ENCODE assay signal across 10 cellular contexts in the genomic region with DNA sequence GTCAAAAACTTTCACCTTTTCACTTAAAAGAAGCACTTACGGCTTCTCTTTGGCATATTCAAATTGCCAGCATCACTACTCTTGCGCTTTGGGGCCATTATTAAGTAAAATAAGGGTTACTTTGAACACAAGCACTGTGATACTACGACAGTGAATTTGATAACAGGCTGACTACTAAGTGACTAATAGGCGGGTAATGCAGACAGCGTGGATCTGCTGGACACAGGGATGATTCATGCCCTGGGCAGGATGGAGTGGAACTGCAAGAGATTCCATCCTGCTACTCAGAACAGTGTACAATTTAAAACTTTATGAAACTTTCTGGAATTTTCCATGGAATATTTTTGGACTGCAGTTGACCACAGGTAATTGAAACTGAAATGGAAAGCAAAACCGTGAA. TPM values are rescaled to one million over a fixed set of nuclear protein-coding genes. Genes with fewer than 3 reads are reported as not detected.
DNase-seq lines count a peak whose midpoint lies in the region; ATAC-seq and TF ChIP-seq lines count a peak whose summit lies in the region.
"Had no signal": no experiment of that assay in that cellular context is flagged by ENCODE, and none has a peak within 500 bp of the region (broad histone marks: within the 10 kb centered on the region; RNA-seq: fewer than 3 reads in every experiment).

No MANE protein-coding gene starts in this region.

- DNase-seq in H4 (ENCODE audit: low spot score) (peak; percentile 68), SW480 (ENCODE audit: low spot score) (peak; percentile 60), foreskin keratinocyte (peak; percentile 86 to 91), smooth muscle cell of the brain vasculature (ENCODE audit: low read depth, low spot score) (peak; percentile 73), midbrain (lab: John Stamatoyannopoulos, UW) (no peak)
- DNase-seq: stimulated activated CD4-positive, alpha-beta T cell treated with anti-CD3 and anti-CD28 coated beads, Interleukin-15, amount 100 ng/mL, for 24 hours; thyroid gland had no signal

- no peak for TF ChIP-seq CTCF in foreskin keratinocyte (conservative IDR thresholded peaks at IDR 0.05)

- peaks cover 14% of the 10 kb centered on the region for H3K4me1 ChIP-seq in foreskin keratinocyte

- no peaks in the 10 kb centered on the region for H3K27me3 ChIP-seq in foreskin keratinocyte
- H3K27me3 ChIP-seq: thyroid gland had no signal

- H3K27ac ChIP-seq in foreskin keratinocyte, result peak overlapping the region; percentile 21
- H3K27ac ChIP-seq: thyroid gland had no signal

- ATAC-seq in foreskin keratinocyte (peak; percentile 100), HG03097 (IDR thresholded peaks at IDR 0.05; ENCODE audit: low FRiP score, unreplicated experiment) (no peak), GM19328 (IDR thresholded peaks at IDR 0.05; ENCODE audit: unreplicated experiment) (no peak)
- ATAC-seq: WTC11 had no signal

RNA-seq across cellular contexts. Expression of a gene that starts 45.9 kb away (rescaled TPM):
- 33.1 and 57.2 TPM in 2 replicates for total RNA-seq in H4 (2014; rRNA removed; shearing (Covaris generic))
- 28.0 and 28.1 TPM in 2 replicates for total RNA-seq in foreskin keratinocyte
- polyA plus RNA-seq in foreskin keratinocyte, result 21.9 and 25.1 TPM in 2 replicates

RNA-seq across cellular contexts. Expression of a gene that starts 57.3 kb away (rescaled TPM):
- total RNA-seq in H4 (2014; rRNA removed; shearing (Covaris generic)), result 0.12 TPM in 1 of 2 replicates, not detected in the other
- not detected in 2 replicates for total RNA-seq in foreskin keratinocyte
- polyA plus RNA-seq in foreskin keratinocyte, result 0.04 TPM in 1 of 2 replicates, not detected in the other
